2 cellular contexts compared by ENCODE assay signal in the genomic region with DNA sequence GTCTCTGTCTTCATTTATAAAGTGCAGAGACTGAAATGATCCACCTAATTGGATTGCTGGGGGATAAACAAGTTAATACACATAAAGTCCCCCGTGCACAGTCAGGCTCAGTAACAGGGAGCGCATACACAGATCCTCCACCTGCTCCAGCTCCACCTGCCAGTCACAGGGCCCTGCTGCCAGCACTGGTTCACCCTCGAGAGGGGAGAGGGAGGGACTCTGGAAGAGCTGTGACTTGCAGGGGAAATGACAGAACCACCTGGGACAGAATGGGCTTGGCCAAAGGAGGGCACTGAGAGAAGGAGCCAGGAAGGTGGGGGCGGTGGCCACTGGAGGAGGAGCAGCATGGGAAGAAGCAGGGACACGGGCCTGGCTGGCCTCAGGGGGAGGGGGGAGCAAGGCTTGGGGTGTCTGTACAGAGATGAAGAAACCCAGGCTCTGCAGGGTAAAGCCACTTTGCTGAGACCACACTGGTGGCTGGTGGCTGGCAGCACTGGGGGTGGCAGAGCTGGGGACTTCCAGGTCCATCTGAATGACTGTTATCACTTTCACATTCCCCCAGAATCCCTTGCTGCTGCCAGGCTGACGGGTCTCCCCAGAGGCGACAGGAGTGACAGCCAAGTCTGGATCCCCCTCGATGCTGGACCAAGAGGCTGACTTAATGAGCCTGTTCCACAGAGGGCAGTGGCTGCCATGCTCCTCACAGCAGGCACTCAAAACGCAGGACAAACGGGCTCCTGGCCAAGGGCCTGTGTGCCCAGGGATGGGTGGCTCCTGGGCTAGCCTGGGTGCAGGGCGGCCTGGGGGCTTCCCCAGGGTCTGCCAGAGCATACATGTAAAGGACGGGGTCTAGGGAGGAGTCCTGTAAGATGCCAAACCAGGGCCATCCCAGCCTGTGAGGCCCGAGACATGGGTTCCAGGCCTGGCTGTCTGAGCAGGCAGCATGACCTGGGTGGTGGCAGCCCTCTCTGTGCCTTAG.
TF ChIP-seq lines count a peak whose summit lies in the region.

No MANE protein-coding gene starts in this region.

TF ChIP-seq in IMR-90, 13 proteins besides CTCF, POLR2A, EP300 and RAD21:
- no peak for TF ChIP-seq SMC3 (IDR thresholded peaks at IDR 0.05; ENCODE audit: low read depth, low read length)
- TF ChIP-seq NFE2L2 (IDR thresholded peaks at IDR 0.05; ENCODE audit: low read depth, low read length): no peak
- TF ChIP-seq CEBPB (IDR thresholded peaks at IDR 0.05; ENCODE audit: low read depth, low read length): no peak
- no peak for TF ChIP-seq MXI1 (IDR thresholded peaks at IDR 0.05; ENCODE audit: borderline replicate concordance, low read depth, low read length)
- no peak for TF ChIP-seq RFX5 (IDR thresholded peaks at IDR 0.05; ENCODE audit: low read depth, low read length)
- no peak for TF ChIP-seq CHD1 (IDR thresholded peaks at IDR 0.05; ENCODE audit: low read depth, low read length)

TF ChIP-seq in SK-N-SH treated with all-trans-retinoic acid at 6 μM for 48 hours, 23 proteins besides CTCF, POLR2A, EP300 and RAD21:
- TF ChIP-seq, protein P1, sequence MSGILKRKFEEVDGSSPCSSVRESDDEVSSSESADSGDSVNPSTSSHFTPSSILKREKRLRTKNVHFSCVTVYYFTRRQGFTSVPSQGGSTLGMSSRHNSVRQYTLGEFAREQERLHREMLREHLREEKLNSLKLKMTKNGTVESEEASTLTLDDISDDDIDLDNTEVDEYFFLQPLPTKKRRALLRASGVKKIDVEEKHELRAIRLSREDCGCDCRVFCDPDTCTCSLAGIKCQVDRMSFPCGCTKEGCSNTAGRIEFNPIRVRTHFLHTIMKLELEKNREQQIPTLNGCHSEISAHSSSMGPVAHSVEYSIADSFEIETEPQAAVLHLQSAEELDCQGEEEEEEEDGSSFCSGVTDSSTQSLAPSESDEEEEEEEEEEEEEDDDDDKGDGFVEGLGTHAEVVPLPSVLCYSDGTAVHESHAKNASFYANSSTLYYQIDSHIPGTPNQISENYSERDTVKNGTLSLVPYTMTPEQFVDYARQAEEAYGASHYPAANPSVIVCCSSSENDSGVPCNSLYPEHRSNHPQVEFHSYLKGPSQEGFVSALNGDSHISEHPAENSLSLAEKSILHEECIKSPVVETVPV (CRISPR knock-in tag; IDR thresholded peaks at IDR 0.05): no peak
- TF ChIP-seq, protein P2, sequence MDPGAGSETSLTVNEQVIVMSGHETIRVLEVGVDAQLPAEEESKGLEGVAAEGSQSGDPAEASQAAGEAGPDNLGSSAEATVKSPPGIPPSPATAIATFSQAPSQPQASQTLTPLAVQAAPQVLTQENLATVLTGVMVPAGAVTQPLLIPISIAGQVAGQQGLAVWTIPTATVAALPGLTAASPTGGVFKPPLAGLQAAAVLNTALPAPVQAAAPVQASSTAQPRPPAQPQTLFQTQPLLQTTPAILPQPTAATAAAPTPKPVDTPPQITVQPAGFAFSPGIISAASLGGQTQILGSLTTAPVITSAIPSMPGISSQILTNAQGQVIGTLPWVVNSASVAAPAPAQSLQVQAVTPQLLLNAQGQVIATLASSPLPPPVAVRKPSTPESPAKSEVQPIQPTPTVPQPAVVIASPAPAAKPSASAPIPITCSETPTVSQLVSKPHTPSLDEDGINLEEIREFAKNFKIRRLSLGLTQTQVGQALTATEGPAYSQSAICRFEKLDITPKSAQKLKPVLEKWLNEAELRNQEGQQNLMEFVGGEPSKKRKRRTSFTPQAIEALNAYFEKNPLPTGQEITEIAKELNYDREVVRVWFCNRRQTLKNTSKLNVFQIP (CRISPR knock-in tag; IDR thresholded peaks at IDR 0.05; ENCODE audit: borderline replicate concordance, low read depth): no peak
- no peak for TF ChIP-seq CSDC2 (CRISPR knock-in tag; IDR thresholded peaks at IDR 0.05)
- TF ChIP-seq, protein P3, sequence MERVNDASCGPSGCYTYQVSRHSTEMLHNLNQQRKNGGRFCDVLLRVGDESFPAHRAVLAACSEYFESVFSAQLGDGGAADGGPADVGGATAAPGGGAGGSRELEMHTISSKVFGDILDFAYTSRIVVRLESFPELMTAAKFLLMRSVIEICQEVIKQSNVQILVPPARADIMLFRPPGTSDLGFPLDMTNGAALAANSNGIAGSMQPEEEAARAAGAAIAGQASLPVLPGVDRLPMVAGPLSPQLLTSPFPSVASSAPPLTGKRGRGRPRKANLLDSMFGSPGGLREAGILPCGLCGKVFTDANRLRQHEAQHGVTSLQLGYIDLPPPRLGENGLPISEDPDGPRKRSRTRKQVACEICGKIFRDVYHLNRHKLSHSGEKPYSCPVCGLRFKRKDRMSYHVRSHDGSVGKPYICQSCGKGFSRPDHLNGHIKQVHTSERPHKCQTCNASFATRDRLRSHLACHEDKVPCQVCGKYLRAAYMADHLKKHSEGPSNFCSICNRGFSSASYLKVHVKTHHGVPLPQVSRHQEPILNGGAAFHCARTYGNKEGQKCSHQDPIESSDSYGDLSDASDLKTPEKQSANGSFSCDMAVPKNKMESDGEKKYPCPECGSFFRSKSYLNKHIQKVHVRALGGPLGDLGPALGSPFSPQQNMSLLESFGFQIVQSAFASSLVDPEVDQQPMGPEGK (CRISPR knock-in tag; IDR thresholded peaks at IDR 0.05; ENCODE audit: borderline replicate concordance): no peak
- TF ChIP-seq RARB (CRISPR knock-in tag; IDR thresholded peaks at IDR 0.05): no peak
- TF ChIP-seq ESRRG (CRISPR knock-in tag; IDR thresholded peaks at IDR 0.05): no peak
- TF ChIP-seq, protein P4, sequence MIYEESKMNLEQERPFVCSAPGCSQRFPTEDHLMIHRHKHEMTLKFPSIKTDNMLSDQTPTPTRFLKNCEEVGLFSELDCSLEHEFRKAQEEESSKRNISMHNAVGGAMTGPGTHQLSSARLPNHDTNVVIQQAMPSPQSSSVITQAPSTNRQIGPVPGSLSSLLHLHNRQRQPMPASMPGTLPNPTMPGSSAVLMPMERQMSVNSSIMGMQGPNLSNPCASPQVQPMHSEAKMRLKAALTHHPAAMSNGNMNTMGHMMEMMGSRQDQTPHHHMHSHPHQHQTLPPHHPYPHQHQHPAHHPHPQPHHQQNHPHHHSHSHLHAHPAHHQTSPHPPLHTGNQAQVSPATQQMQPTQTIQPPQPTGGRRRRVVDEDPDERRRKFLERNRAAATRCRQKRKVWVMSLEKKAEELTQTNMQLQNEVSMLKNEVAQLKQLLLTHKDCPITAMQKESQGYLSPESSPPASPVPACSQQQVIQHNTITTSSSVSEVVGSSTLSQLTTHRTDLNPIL (CRISPR knock-in tag; IDR thresholded peaks at IDR 0.05; ENCODE audit: low read depth): no peak
- TF ChIP-seq ZC3H10 (CRISPR knock-in tag; IDR thresholded peaks at IDR 0.05): no peak
- TF ChIP-seq ISL1 (CRISPR knock-in tag; IDR thresholded peaks at IDR 0.05): no peak
- TF ChIP-seq OSR1 (CRISPR knock-in tag; IDR thresholded peaks at IDR 0.05): no peak
- no peak for TF ChIP-seq TOX (CRISPR knock-in tag; IDR thresholded peaks at IDR 0.05; ENCODE audit: borderline replicate concordance)
- no peak for TF ChIP-seq ZNF8 (CRISPR knock-in tag; IDR thresholded peaks at IDR 0.05)
- TF ChIP-seq, protein P5, sequence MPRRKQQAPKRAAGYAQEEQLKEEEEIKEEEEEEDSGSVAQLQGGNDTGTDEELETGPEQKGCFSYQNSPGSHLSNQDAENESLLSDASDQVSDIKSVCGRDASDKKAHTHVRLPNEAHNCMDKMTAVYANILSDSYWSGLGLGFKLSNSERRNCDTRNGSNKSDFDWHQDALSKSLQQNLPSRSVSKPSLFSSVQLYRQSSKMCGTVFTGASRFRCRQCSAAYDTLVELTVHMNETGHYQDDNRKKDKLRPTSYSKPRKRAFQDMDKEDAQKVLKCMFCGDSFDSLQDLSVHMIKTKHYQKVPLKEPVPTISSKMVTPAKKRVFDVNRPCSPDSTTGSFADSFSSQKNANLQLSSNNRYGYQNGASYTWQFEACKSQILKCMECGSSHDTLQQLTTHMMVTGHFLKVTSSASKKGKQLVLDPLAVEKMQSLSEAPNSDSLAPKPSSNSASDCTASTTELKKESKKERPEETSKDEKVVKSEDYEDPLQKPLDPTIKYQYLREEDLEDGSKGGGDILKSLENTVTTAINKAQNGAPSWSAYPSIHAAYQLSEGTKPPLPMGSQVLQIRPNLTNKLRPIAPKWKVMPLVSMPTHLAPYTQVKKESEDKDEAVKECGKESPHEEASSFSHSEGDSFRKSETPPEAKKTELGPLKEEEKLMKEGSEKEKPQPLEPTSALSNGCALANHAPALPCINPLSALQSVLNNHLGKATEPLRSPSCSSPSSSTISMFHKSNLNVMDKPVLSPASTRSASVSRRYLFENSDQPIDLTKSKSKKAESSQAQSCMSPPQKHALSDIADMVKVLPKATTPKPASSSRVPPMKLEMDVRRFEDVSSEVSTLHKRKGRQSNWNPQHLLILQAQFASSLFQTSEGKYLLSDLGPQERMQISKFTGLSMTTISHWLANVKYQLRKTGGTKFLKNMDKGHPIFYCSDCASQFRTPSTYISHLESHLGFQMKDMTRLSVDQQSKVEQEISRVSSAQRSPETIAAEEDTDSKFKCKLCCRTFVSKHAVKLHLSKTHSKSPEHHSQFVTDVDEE (CRISPR knock-in tag; IDR thresholded peaks at IDR 0.05): no peak
- TF ChIP-seq TCF4 (CRISPR knock-in tag; IDR thresholded peaks at IDR 0.05; ENCODE audit: borderline replicate concordance): no peak
- no peak for TF ChIP-seq SNAI2 (CRISPR knock-in tag; IDR thresholded peaks at IDR 0.05)
- no peak for TF ChIP-seq ARNTL (CRISPR knock-in tag; IDR thresholded peaks at IDR 0.05; ENCODE audit: borderline replicate concordance, low read depth)
- no peak for TF ChIP-seq GLIS3 (CRISPR knock-in tag; IDR thresholded peaks at IDR 0.05)
- TF ChIP-seq ZNF565 (CRISPR knock-in tag; conservative IDR thresholded peaks at IDR 0.05; ENCODE audit: low read depth): no peak
TF ChIP-seq in SK-N-SH treated with all-trans-retinoic acid at 6 μM for 48 hours: peak in this region for 0.
